Comparison of ENCODE assay signal across 14 cellular contexts in genomic region chr10:1360581-1361164, GRCh38.
DNase-seq lines count a peak whose midpoint lies in the region; ATAC-seq and TF ChIP-seq lines count a peak whose summit lies in the region.
"Had no signal": no experiment of that assay in that cellular context is flagged by ENCODE, and none has a peak within 500 bp of the region (broad histone marks: within the 10 kb centered on the region; RNA-seq: fewer than 3 reads in every experiment).

No MANE protein-coding gene starts in this region.

- TF ChIP-seq POLR2A in gastroesophageal sphincter (IDR thresholded peaks at IDR 0.05) = no peak

- ATAC-seq in HG02588 (IDR thresholded peaks at IDR 0.05; ENCODE audit: unreplicated experiment) (no peak), gastroesophageal sphincter (no peak), GM21619 (IDR thresholded peaks at IDR 0.05; ENCODE audit: unreplicated experiment) (no peak)
- ATAC-seq: body of pancreas had no signal

- DNase-seq in Caco-2 (no peak), adipocyte (ENCODE audit: low read depth) (peak; percentile 4), iPS-NIHi7 (ENCODE audit: extremely low spot score) (peak; percentile 57), osteocyte (ENCODE audit: extremely low spot score, unreplicated experiment) (no peak), NCI-H2227 (lab: John Stamatoyannopoulos, UW; ENCODE audit: unreplicated experiment) (no peak)
- DNase-seq: activated gamma-delta T cell treated with Interleukin-2 at 50 U/mL for 16 hours; body of pancreas; effector CD8-positive, alpha-beta T cell; midbrain; MM.1S; NCI-H2029 treated with DMSO at 0.1 percent for 48 hours had no signal

- 16 to 41% methylated on average over 10 of the region's 20 CpGs for WGBS in gastroesophageal sphincter (ENCODE audit: low coverage in 1 of 2), 2 donors

- BruUV-seq in Caco-2 (replicated peaks; lab: Mats Ljungman, UMichigan) = no TSS peak

- H3K4me3 Mint-ChIP-seq in Caco-2 (ENCODE audit: unreplicated experiment) (no peak overlapping the region), osteocyte (ENCODE audit: unreplicated experiment) (no peak overlapping the region)

- H3K27ac Mint-ChIP-seq in Caco-2 (ENCODE audit: unreplicated experiment) (peak overlapping the region; percentile 60), osteocyte (ENCODE audit: unreplicated experiment) (peak overlapping the region; percentile 71)

- H3K9me3 ChIP-seq in Caco-2 = no peaks in the 10 kb centered on the region
- no peaks in the 10 kb centered on the region for H3K9me3 ChIP-seq in adipocyte (ENCODE audit: control insufficient read depth, low read length)
- no peaks in the 10 kb centered on the region for H3K9me3 ChIP-seq in gastroesophageal sphincter
- H3K9me3 ChIP-seq: body of pancreas had no signal

- POLR2A ChIA-PET in Caco-2 (lab: Charles Lee) = no interaction called here

- TF ChIP-seq EP300 in gastroesophageal sphincter (IDR thresholded peaks at IDR 0.05) = no peak

- intact Hi-C loops in Caco-2 (cut with micrococcal nuclease; ENCODE audit: unreplicated experiment) = no loop called here

- H3K27ac ChIP-seq in gastroesophageal sphincter = no peak overlapping the region
- H3K27ac ChIP-seq: body of pancreas had no signal

- H3K27me3 Mint-ChIP-seq in Caco-2 (ENCODE audit: insufficient read depth, unreplicated experiment) = no peaks in the 10 kb centered on the region
- H3K27me3 Mint-ChIP-seq in osteocyte (ENCODE audit: unreplicated experiment) = no peaks in the 10 kb centered on the region

- peaks cover 29% of the 10 kb centered on the region for H3K4me1 Mint-ChIP-seq in Caco-2 (ENCODE audit: low read depth, unreplicated experiment)
- H3K4me1 Mint-ChIP-seq in osteocyte (ENCODE audit: unreplicated experiment) = peaks cover 39% of the 10 kb centered on the region

- no peaks in the 10 kb centered on the region for H3K36me3 ChIP-seq in Caco-2 (ENCODE audit: control insufficient read depth, insufficient read depth, low read length)
- H3K36me3 ChIP-seq in adipocyte (ENCODE audit: control insufficient read depth, insufficient read depth, low read length, severe bottlenecking) = no peaks in the 10 kb centered on the region
- H3K36me3 ChIP-seq in gastroesophageal sphincter = no peaks in the 10 kb centered on the region

- H3K4me1 ChIP-seq in Caco-2 = peaks cover 33% of the 10 kb centered on the region
- no peaks in the 10 kb centered on the region for H3K4me1 ChIP-seq in adipocyte (ENCODE audit: control insufficient read depth, insufficient read depth, low read length)
- H3K4me1 ChIP-seq in gastroesophageal sphincter = peaks cover 0 to 9% (median 0%) of the 10 kb centered on the region in 3 donors
- H3K4me1 ChIP-seq: body of pancreas had no signal

- H3K4me3 ChIP-seq in Caco-2 (ENCODE audit: low read depth, low read length) (no peak overlapping the region), adipocyte (ENCODE audit: low read length) (no peak overlapping the region), gastroesophageal sphincter (no peak overlapping the region)
- H3K4me3 ChIP-seq: body of pancreas had no signal

- H3K27me3 ChIP-seq in Caco-2 (replicated peaks; ENCODE audit: control insufficient read depth, insufficient read depth, low read length) = no peaks in the 10 kb centered on the region
- peaks cover 4% of the 10 kb centered on the region for H3K27me3 ChIP-seq in adipocyte (replicated peaks; ENCODE audit: control insufficient read depth, insufficient read depth, low read length)
- H3K27me3 ChIP-seq in gastroesophageal sphincter = peaks cover 25% of the 10 kb centered on the region
- H3K27me3 ChIP-seq: body of pancreas had no signal

- no peaks in the 10 kb centered on the region for H3K9me3 Mint-ChIP-seq in Caco-2 (ENCODE audit: unreplicated experiment)
- H3K9me3 Mint-ChIP-seq in osteocyte (ENCODE audit: unreplicated experiment) = no peaks in the 10 kb centered on the region

- CTCF ChIA-PET in Caco-2 (lab: Charles Lee) = interaction anchor here (0.6 to 0.7 kb wide), 2 partner anchors 27 to 1568 kb away, joined by 3 to 6 read pairs; no protein-coding TSS in a partner anchor

- TF ChIP-seq CTCF in Caco-2 (IDR thresholded peaks at IDR 0.05; ENCODE audit: insufficient read depth in 1 of 2, low read depth in 1 of 2, low read length in 1 of 2, severe bottlenecking in 1 of 2, unreplicated experiment in 1 of 2) (no peak), osteocyte (IDR thresholded peaks at IDR 0.05) (no peak), gastroesophageal sphincter (IDR thresholded peaks at IDR 0.05) (no peak)

- H3K36me3 Mint-ChIP-seq in Caco-2 (ENCODE audit: insufficient read depth, unreplicated experiment) (no peaks in the 10 kb centered on the region), osteocyte (ENCODE audit: unreplicated experiment) (no peaks in the 10 kb centered on the region)

- no peak overlapping the region for H3K9ac ChIP-seq in adipocyte (ENCODE audit: low read length)

Comparison
In these comparisons a context has a peak if more than half of its experiments do, and no peak if none do; other contexts are left out.
1. DNase-seq: peak in adipocyte (single experiment) and iPS-NIHi7 (single experiment); none in Caco-2 (0 of 2), osteocyte (single experiment) and NCI-H2227 (single experiment).